ENCODE assay signal across 8 cellular contexts in the genomic region with DNA sequence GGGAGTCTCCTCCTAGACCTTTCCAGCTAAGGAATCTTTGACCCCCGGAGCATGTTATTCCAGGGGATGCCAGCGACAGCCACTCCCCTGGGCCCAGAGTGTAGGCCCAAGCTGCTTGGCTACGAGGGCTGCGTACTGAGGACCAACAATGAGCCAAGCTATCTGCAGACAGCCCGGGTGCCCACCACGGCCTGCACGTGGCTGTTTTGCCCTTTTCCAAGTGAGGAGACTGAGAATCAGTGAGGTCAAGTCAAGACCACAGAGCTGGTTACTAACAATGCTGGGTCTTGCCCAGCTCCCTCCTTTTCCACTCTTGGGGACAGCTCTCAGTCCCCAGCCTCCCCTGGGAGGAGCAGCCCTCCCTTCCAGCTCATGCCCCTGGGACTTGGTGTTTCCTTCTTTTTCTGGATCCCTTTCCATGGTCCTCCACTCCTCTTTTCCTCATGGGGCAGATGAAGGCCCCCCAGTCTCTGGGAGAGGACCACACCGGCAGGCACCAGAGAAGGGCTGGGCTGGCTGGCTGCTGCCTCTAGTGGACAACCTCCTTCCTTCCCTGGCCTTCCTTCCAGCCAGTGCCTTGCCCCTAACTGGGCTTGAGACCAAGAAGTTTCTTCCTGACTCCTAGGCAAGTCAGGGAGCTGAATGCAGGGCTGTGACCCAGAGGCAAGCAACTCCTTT. TPM values are rescaled to one million over a fixed set of nuclear protein-coding genes. Genes with fewer than 3 reads are reported as not detected.
DNase-seq lines count a peak whose midpoint lies in the region; ATAC-seq, FAIRE-seq and TF ChIP-seq lines count a peak whose summit lies in the region.

No MANE protein-coding gene starts in this region.

- peak; percentile 68 for ATAC-seq in left lung
- ATAC-seq in HG02763 (IDR thresholded peaks at IDR 0.05; ENCODE audit: unreplicated experiment) = no peak

- H3K36me3 Mint-ChIP-seq in activated CD4-positive, alpha-beta T cell treated with anti-CD3 and anti-CD28 coated beads, Interleukin-2, amount 10 ng/mL, durations not matched to agents 24 days and 14 days (ENCODE audit: low read depth) = no peaks in the 10 kb centered on the region

- peaks cover 42% of the 10 kb centered on the region for H3K27me3 Mint-ChIP-seq in activated CD4-positive, alpha-beta T cell treated with anti-CD3 and anti-CD28 coated beads, Interleukin-2, amount 10 ng/mL, durations not matched to agents 24 days and 14 days

- H3K4me1 Mint-ChIP-seq in activated CD4-positive, alpha-beta T cell treated with anti-CD3 and anti-CD28 coated beads, Interleukin-2, amount 10 ng/mL, durations not matched to agents 24 days and 14 days = peaks cover 11% of the 10 kb centered on the region

- no peak overlapping the region for H3K27ac Mint-ChIP-seq in activated CD4-positive, alpha-beta T cell treated with anti-CD3 and anti-CD28 coated beads, Interleukin-2, amount 10 ng/mL, durations not matched to agents 24 days and 14 days

- no peak overlapping the region for H3K4me3 Mint-ChIP-seq in activated CD4-positive, alpha-beta T cell treated with anti-CD3 and anti-CD28 coated beads, Interleukin-2, amount 10 ng/mL, durations not matched to agents 24 days and 14 days

- H3K9me3 ChIP-seq in left lung (no peaks in the 10 kb centered on the region), uterus (no peaks in the 10 kb centered on the region)

- TF ChIP-seq POLR2A in uterus (IDR thresholded peaks at IDR 0.05) = no peak
- no peak for TF ChIP-seq POLR2A in GM12891 (IDR thresholded peaks at IDR 0.05; ENCODE audit: low read depth, low read length)

- H3K9me3 Mint-ChIP-seq in activated CD4-positive, alpha-beta T cell treated with anti-CD3 and anti-CD28 coated beads, Interleukin-2, amount 10 ng/mL, durations not matched to agents 24 days and 14 days = peaks cover 4% of the 10 kb centered on the region

- peaks cover 13 to 24% of the 10 kb centered on the region in 2 donors for H3K4me1 ChIP-seq in left lung
- peaks cover 0 to 10% of the 10 kb centered on the region in 2 donors for H3K4me1 ChIP-seq in uterus

- FAIRE-seq in bronchial epithelial cell (lab: Jason Lieb, UNC) = no peak
- no peak for FAIRE-seq in frontal cortex (lab: Jason Lieb, UNC)
- no peak for FAIRE-seq in GM12891 (lab: Jason Lieb, UNC)

- H3K4me3 ChIP-seq in bronchial epithelial cell (ENCODE audit: low read depth, low read length) (peak overlapping the region; percentile 92), left lung (peak overlapping the region in 1 of 2 donors; percentile 42), uterus (no peak overlapping the region)

- H3K27me3 ChIP-seq in bronchial epithelial cell (ENCODE audit: control insufficient read depth, insufficient read depth, low read length) (peaks cover 1% of the 10 kb centered on the region), left lung (peaks cover 0 to 32% of the 10 kb centered on the region in 2 donors), uterus (peaks cover 5 to 18% of the 10 kb centered on the region in 2 donors)

- peak; percentile 70 for TF ChIP-seq CTCF in bronchial epithelial cell (IDR thresholded peaks at IDR 0.05; ENCODE audit: insufficient read depth, low read length, severe bottlenecking)
- peak; percentile 46 to 48 for TF ChIP-seq CTCF in left lung (IDR thresholded peaks at IDR 0.05)
- peak in 3 of 4 experiments; percentile 24 to 39 (median 32) for TF ChIP-seq CTCF in uterus (IDR thresholded peaks at IDR 0.05)

- peak; percentile 53 for DNase-seq in activated CD4-positive, alpha-beta T cell treated with anti-CD3 and anti-CD28 coated beads, Interleukin-2, amount 10 ng/mL, durations not matched to agents 24 days and 14 days
- DNase-seq in activated CD4-positive, alpha-beta T cell treated with anti-CD3 and anti-CD28 coated beads, Interleukin-2, amount 50 U/mL, for 1 hour = no peak
- DNase-seq in bronchial epithelial cell (ENCODE audit: low read depth) (peak; percentile 35), left lung (no peak), uterus (no peak), frontal cortex (ENCODE audit: low spot score in 2 of 2) (no peak), GM12891 (ENCODE audit: insufficient read length, low spot score) (no peak)

- intact Hi-C loops in activated CD4-positive, alpha-beta T cell treated with anti-CD3 and anti-CD28 coated beads, Interleukin-2, amount 10 ng/mL, durations not matched to agents 24 days and 14 days (cut with micrococcal nuclease) = loop anchor here (10.0 kb wide), 1 partner anchor 99 kb away; a partner anchor contains a TSS
- intact Hi-C loops in left lung (cut with DNase I) = no loop called here
- intact Hi-C loops in uterus (cut with DNase I; ENCODE audit: low total_unique reads) = no loop called here

- H3K36me3 ChIP-seq in bronchial epithelial cell (ENCODE audit: control insufficient read depth, insufficient read depth, low read length) = no peaks in the 10 kb centered on the region
- no peaks in the 10 kb centered on the region for H3K36me3 ChIP-seq in left lung
- H3K36me3 ChIP-seq in uterus = no peaks in the 10 kb centered on the region

- H3K27ac ChIP-seq in left lung (peak overlapping the region; percentile 49 to 67), uterus (peak overlapping the region; percentile 54 to 59)

TF ChIP-seq in GM12891, 5 proteins besides CTCF, POLR2A, EP300 and RAD21:
- TF ChIP-seq PAX5 (IDR thresholded peaks at IDR 0.05; ENCODE audit: insufficient read depth, low read length, severe bottlenecking) (no peak), POLR2AphosphoS5 (IDR thresholded peaks at IDR 0.05; ENCODE audit: low read depth, low read length) (no peak), POU2F2 (IDR thresholded peaks at IDR 0.05; ENCODE audit: low read depth, low read length) (no peak), TAF1 (IDR thresholded peaks at IDR 0.05; ENCODE audit: low read depth, low read length) (no peak), SPI1 (IDR thresholded peaks at IDR 0.05; ENCODE audit: low read depth, low read length) (no peak)
TF ChIP-seq in GM12891: peak in this region for 0.

RNA-seq across cellular contexts. Expression of a gene that starts 0.6 kb away (rescaled TPM):
- 1.2 and 1.8 TPM in 2 replicates for total RNA-seq in activated CD4-positive, alpha-beta T cell treated with anti-CD3 and anti-CD28 coated beads, Interleukin-2, amount 10 ng/mL, durations not matched to agents 24 days and 14 days
- total RNA-seq in bronchial epithelial cell (33.7 and 87.8 TPM in 2 replicates), left lung (100 to 1,000 TPM; 105 to 288 TPM), uterus (10 to 100 TPM in 3 of 4 donors, under 1 TPM in 1; 0.59 to 46.4 (median 16.4) TPM), frontal cortex (2.9 TPM)
- polyA plus RNA-seq in GM12891 (2012; ENCODE audit: low read depth, missing spikeins) = not detected

Comparison
In these comparisons a context has a peak if more than half of its experiments do, and no peak if none do; other contexts are left out.
1. DNase-seq: peak in activated CD4-positive, alpha-beta T cell treated with anti-CD3 and anti-CD28 coated beads, Interleukin-2, amount 10 ng/mL, durations not matched to agents 24 days and 14 days (single experiment) and bronchial epithelial cell (single experiment); none in activated CD4-positive, alpha-beta T cell treated with anti-CD3 and anti-CD28 coated beads, Interleukin-2, amount 50 U/mL, for 1 hour (single experiment), left lung (0 of 2), uterus (0 of 2), frontal cortex (0 of 2) and GM12891 (single experiment).
2. Peak in every context shown above with its lines, with median percentiles within 50 percentile points of each other: CTCF ChIP-seq.